Comparison of ENCODE assay signal across 17 cellular contexts in the genomic region with DNA sequence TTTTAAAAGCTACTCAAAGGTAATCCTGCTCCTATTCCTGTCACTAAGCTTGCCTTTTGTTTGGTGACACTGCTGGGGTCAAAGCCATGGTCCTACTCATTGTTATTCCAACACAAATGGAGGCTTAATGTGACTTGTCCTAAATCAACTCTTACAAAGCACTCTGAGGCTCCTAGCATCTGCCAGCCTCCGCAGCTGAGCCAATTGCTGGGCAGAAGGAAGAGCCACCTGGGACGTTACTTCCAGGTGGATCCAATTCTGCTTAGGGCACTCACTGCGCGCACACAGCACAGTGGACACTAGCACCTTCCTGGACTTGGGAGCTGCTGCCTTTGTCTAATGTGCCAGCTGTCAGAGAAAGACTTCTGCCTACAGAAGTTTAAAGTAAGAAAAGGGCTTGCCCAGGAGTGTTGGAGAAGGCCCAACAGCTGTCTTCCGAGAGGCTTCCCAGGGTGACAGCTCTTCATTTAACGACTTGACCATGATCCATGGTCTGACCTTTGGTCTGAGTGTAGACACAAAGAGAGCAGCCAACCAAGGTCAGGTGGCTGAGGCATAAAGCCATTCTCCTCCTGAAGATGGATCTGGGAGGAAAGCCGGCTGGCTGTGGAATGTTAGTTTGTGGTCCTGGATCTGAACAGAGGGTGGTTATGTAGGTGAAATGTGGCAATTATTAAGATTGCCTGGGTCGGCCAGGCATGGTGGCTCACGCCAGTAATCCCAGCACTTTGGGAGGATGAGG.
"Had no signal": no experiment of that assay in that cellular context is flagged by ENCODE, and none has a peak within 500 bp of the region (broad histone marks: within the 10 kb centered on the region; RNA-seq: fewer than 3 reads in every experiment).

No MANE protein-coding gene starts in this region.

- H3K9me3 Mint-ChIP-seq: activated CD4-positive, alpha-beta memory T cell treated with anti-CD3 and anti-CD28 coated beads, Interleukin-2, amount 10 ng/mL, durations not matched to agents 7 days and 5 days; stimulated activated memory B cell treated with anti-CD40 and anti-IgM and Interleukin-4, amounts not matched to agents 10 μg/mL and 1 μg/mL and 100 μg/mL, for 72 hours had no signal

- H3K36me3 Mint-ChIP-seq: activated naive CD8-positive, alpha-beta T cell; stimulated activated memory B cell treated with anti-CD40 and anti-IgM and Interleukin-4, amounts not matched to agents 10 μg/mL and 1 μg/mL and 100 μg/mL, for 72 hours had no signal

- H3K27me3 Mint-ChIP-seq: activated CD4-positive, alpha-beta memory T cell treated with anti-CD3 and anti-CD28 coated beads, Interleukin-2, amount 10 ng/mL, durations not matched to agents 7 days and 5 days; activated naive CD8-positive, alpha-beta T cell; stimulated activated memory B cell treated with anti-CD40 and anti-IgM and Interleukin-4, amounts not matched to agents 10 μg/mL and 1 μg/mL and 100 μg/mL, for 72 hours had no signal

- DNase-seq: activated CD4-positive, alpha-beta memory T cell treated with anti-CD3 and anti-CD28 coated beads, Interleukin-2, amount 10 ng/mL, durations not matched to agents 7 days and 5 days; activated gamma-delta T cell; activated T-cell treated with anti-CD3 and anti-CD28 coated beads, Interleukin-2, amount 50 U/mL, for 48 hours; colonic mucosa; foreskin keratinocyte; heart left ventricle; left lung; mesendoderm; pancreas; right lobe of liver; spleen; stimulated activated CD4-positive, alpha-beta T cell treated with anti-CD3 and anti-CD28 coated beads, Interleukin-1b, Interleukin-23, amount 100 ng/mL, for 48 hours; T1000; tibial artery; uterus had no signal

- H3K27ac ChIP-seq: colonic mucosa, foreskin keratinocyte, left lung, pancreas, right lobe of liver, spleen, tibial artery, uterus had no signal

- ATAC-seq: foreskin keratinocyte; left lung; pancreas; right lobe of liver; stimulated activated memory B cell treated with anti-CD40 and anti-IgM and Interleukin-4, amounts not matched to agents 10 μg/mL and 1 μg/mL and 100 μg/mL, for 72 hours had no signal

- H3K27ac Mint-ChIP-seq: activated CD4-positive, alpha-beta memory T cell treated with anti-CD3 and anti-CD28 coated beads, Interleukin-2, amount 10 ng/mL, durations not matched to agents 7 days and 5 days; activated naive CD8-positive, alpha-beta T cell; stimulated activated memory B cell treated with anti-CD40 and anti-IgM and Interleukin-4, amounts not matched to agents 10 μg/mL and 1 μg/mL and 100 μg/mL, for 72 hours had no signal

- H3K27me3 ChIP-seq: colonic mucosa, foreskin keratinocyte, heart left ventricle, left lung, pancreas, right lobe of liver, spleen, tibial artery, uterus had no signal

- H3K9me3 ChIP-seq: colonic mucosa, heart left ventricle, left lung, pancreas, right lobe of liver, spleen, tibial artery, uterus had no signal

- H3K4me1 Mint-ChIP-seq: stimulated activated memory B cell treated with anti-CD40 and anti-IgM and Interleukin-4, amounts not matched to agents 10 μg/mL and 1 μg/mL and 100 μg/mL, for 72 hours had no signal

- H3K36me3 ChIP-seq: colonic mucosa, heart left ventricle, left lung, pancreas, right lobe of liver, spleen, tibial artery, uterus had no signal

- H3K4me3 ChIP-seq: colonic mucosa, heart left ventricle, left lung, pancreas, right lobe of liver, spleen, tibial artery, uterus had no signal

- H3K4me3 Mint-ChIP-seq: activated CD4-positive, alpha-beta memory T cell treated with anti-CD3 and anti-CD28 coated beads, Interleukin-2, amount 10 ng/mL, durations not matched to agents 7 days and 5 days; activated naive CD8-positive, alpha-beta T cell; stimulated activated memory B cell treated with anti-CD40 and anti-IgM and Interleukin-4, amounts not matched to agents 10 μg/mL and 1 μg/mL and 100 μg/mL, for 72 hours had no signal
